Comparison of ENCODE assay signal across 9 cellular contexts in the genomic region with DNA sequence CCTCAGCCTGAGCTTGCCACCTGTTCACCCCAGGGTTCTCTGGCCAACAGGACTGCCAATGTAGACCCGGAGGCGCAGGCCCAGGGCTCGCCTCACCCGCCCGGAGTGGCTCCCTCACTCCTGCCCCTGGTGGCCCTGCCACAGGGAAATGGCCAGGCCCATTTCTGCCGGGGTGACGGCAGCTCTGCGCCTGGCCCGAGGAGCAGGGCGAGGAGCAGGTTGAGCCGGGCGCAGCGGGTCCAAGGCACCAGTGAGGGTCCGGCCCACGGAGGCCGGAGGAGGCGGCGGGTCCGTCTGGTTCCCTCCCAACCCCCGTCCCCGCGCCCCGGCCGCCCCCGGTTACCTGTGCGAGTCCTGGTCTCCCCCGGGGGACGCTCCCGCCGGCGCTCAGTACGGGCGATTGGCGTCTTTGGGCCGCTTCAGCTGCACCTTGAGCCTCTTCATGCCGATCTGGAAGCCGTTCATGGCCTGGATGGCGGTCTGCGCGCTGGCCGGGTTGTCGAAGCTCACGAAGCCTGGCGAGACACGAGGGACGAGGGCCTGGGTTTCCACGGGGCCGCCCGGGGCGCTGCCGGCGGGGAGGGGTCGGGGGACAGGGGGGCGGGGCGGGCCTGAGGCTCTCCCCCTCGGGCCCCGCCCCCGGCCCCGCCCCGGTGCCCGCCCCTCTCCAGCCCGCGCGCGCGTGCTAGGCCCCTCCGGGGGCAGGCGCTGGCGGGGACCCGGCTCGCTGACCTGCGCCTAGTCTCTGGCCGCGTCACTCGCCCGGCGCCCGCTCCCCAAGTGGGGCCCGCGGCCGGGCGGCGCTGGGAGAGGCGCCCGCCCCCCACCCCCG.
DNase-seq lines count a peak whose midpoint lies in the region; ATAC-seq and TF ChIP-seq lines count a peak whose summit lies in the region.
"Had no signal": no experiment of that assay in that cellular context is flagged by ENCODE, and none has a peak within 500 bp of the region (broad histone marks: within the 10 kb centered on the region; RNA-seq: fewer than 3 reads in every experiment).

No MANE protein-coding gene starts in this region.

- H3K27ac ChIP-seq in breast epithelium, result no peak overlapping the region

- ATAC-seq in HG03565 (IDR thresholded peaks at IDR 0.05; ENCODE audit: unreplicated experiment), result peak; percentile 42
- peak; percentile 21 to 37 for ATAC-seq in naive B cell (ENCODE audit: low read depth in 2 of 2)
- no peak for ATAC-seq in HG02981 (IDR thresholded peaks at IDR 0.05; ENCODE audit: unreplicated experiment)

- peaks cover 5 to 10% (median 9%) of the 10 kb centered on the region in 3 donors for H3K4me1 Mint-ChIP-seq in naive B cell

- intact Hi-C loops in breast epithelium (cut with DNase I; ENCODE audit: low total_unique reads), result no loop called here

- no peaks in the 10 kb centered on the region for H3K4me1 ChIP-seq in breast epithelium

- H3K4me3 ChIP-seq in BJ (ENCODE audit: low read depth, low read length) (peak overlapping the region; percentile 16), breast epithelium (peak overlapping the region; percentile 5 to 69 (median 54))
- H3K4me3 ChIP-seq: GM12878 had no signal

- H3K27me3 ChIP-seq in BJ (ENCODE audit: control insufficient read depth, insufficient read depth, low read length) (peaks cover 31% of the 10 kb centered on the region), breast epithelium (peaks cover 5 to 13% of the 10 kb centered on the region in 2 donors)

- H3K27ac Mint-ChIP-seq in naive B cell, result no peak overlapping the region

- no peaks in the 10 kb centered on the region for H3K9me3 ChIP-seq in breast epithelium

- TF ChIP-seq CTCF in BJ (IDR thresholded peaks at IDR 0.05; ENCODE audit: insufficient read depth, low read depth, low read length) (no peak), breast epithelium (IDR thresholded peaks at IDR 0.05) (no peak)

- no peaks in the 10 kb centered on the region for H3K36me3 ChIP-seq in BJ (ENCODE audit: control insufficient read depth, insufficient read depth, low read length)
- no peaks in the 10 kb centered on the region for H3K36me3 ChIP-seq in breast epithelium

- POLR2A ChIA-PET in BJ (lab: Charles Lee), result no interaction called here

- H3K27me3 Mint-ChIP-seq in naive B cell, result peaks cover 54 to 84% (median 79%) of the 10 kb centered on the region in 3 donors

- CTCF ChIA-PET in BJ (lab: Yijun Ruan, JAX), result interaction anchor here (1.1 kb wide), 1 partner anchor 425 kb away, joined by 4 read pairs; the partner anchor contains the start of genes KIAA1328 and TPGS2

- H3K36me3 Mint-ChIP-seq in naive B cell, result peaks cover 0 to 10% of the 10 kb centered on the region in 2 donors

- peak overlapping the region in 4 of 8 donors; percentile 61 to 81 (median 68) for H3K4me3 Mint-ChIP-seq in naive B cell

- TF ChIP-seq POLR2A in breast epithelium (IDR thresholded peaks at IDR 0.05), result no peak

- H3K9me3 Mint-ChIP-seq in naive B cell, result peaks cover 0 to 6% (median 0%) of the 10 kb centered on the region in 7 donors

- no peak for DNase-seq in BJ (ENCODE audit: low read depth)
- DNase-seq in breast epithelium (ENCODE audit: low spot score in 2 of 2), result no peak
- peak; percentile 5 for DNase-seq in naive B cell
- no peak for DNase-seq in H4 (ENCODE audit: low spot score)
- no peak for DNase-seq in NCI-H526 treated with DMSO at 0.1 percent for 48 hours (lab: John Stamatoyannopoulos, UW)
- no peak for DNase-seq in NCI-H2107 (lab: John Stamatoyannopoulos, UW)
